Comparison of ENCODE assay signal across 37 cellular contexts in the genomic region with DNA sequence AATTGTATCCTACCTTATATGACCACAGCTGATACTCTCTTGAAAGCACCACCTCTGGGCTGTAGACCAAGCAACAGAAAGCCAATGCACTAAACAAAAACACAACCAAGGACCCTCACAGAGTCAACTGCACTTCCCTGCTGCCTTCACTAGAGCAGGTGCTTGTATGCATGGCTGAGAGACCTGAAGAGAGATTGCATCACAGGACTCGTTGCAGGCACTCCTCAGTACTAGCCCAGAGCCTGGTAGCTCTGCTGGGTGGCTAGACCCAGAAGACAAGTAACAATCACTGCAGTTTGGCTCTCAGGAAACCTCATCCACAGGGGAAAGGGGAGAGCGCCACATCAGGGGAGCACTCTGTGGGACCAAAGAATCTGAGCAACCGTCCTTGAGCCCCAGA.
"Had no signal": no experiment of that assay in that cellular context is flagged by ENCODE, and none has a peak within 500 bp of the region (broad histone marks: within the 10 kb centered on the region; RNA-seq: fewer than 3 reads in every experiment).

No MANE protein-coding gene starts in this region.

- H3K27ac ChIP-seq: ascending aorta, breast epithelium, cardiac muscle cell, VCaP had no signal

- H3K27me3 ChIP-seq: ascending aorta, breast epithelium, cardiac muscle cell had no signal

- H3K9me3 Mint-ChIP-seq: activated naive CD4-positive, alpha-beta T cell treated with anti-CD3 and anti-CD28 coated beads for 36 hours; activated naive CD4-positive, alpha-beta T cell treated with anti-CD3 and anti-CD28 coated beads, Interleukin-2, amount 50 U/mL, for 24 hours; activated naive CD8-positive, alpha-beta T cell treated with anti-CD3 and anti-CD28 coated beads, Interleukin-2, amount 10 ng/mL, durations not matched to agents 7 days and 5 days; activated naive CD8-positive, alpha-beta T cell treated with anti-CD3 and anti-CD28 coated beads, Interleukin-2, amount 50 U/mL, for 24 hours; T-helper 1 cell treated with Interleukin-12 subunit alpha and Interleukin-12 subunit beta and Interleukin-4 antibody, amounts not matched to agents 30 μg/mL and 1 μg/mL, for 36 hours had no signal

- H3K4me3 Mint-ChIP-seq: activated B cell treated with CpG ODN at 0.5 μM for 24 hours; activated CD4-positive, alpha-beta memory T cell treated with anti-CD3 and anti-CD28 coated beads for 36 hours; activated CD4-positive, alpha-beta T cell treated with anti-CD3 and anti-CD28 coated beads, Interleukin-2, amount 10 ng/mL, durations not matched to agents 24 days and 14 days; activated CD8-positive, alpha-beta T cell treated with anti-CD3 and anti-CD28 coated beads for 36 hours; activated naive CD4-positive, alpha-beta T cell treated with anti-CD3 and anti-CD28 coated beads for 36 hours; activated naive CD4-positive, alpha-beta T cell treated with anti-CD3 and anti-CD28 coated beads, Interleukin-2, amount 50 U/mL, for 24 hours; activated naive CD8-positive, alpha-beta T cell; activated naive CD8-positive, alpha-beta T cell treated with anti-CD3 and anti-CD28 coated beads, Interleukin-2, amount 10 ng/mL, durations not matched to agents 7 days and 5 days; activated naive CD8-positive, alpha-beta T cell treated with anti-CD3 and anti-CD28 coated beads, Interleukin-2, amount 50 U/mL, for 24 hours; activated T-cell treated with anti-CD3 and anti-CD28 coated beads, Interleukin-2, amount 50 U/mL, for 4 hours; activated T-cell treated with anti-CD3 and anti-CD28 coated beads, Interleukin-2, amount 50 U/mL, for 72 hours; activated T-helper 1 cell treated with anti-CD3 and anti-CD28 coated beads, Interleukin-12 subunit alpha, Interleukin-12 subunit beta, Interleukin-2, Interleukin-4 antibody, amounts not matched to agents 30 ng/mL and 10 ng/mL and 1 ng/mL, durations not matched to agents 14 hours and 24 hours and 36 hours; activated T-helper 17 cell treated with anti-CD3 and anti-CD28 coated beads, Interleukin-2, amount 50 U/mL, for 72 hours; brain; central memory CD8-positive, alpha-beta T cell; T-helper 1 cell treated with Interleukin-12 subunit alpha and Interleukin-12 subunit beta and Interleukin-4 antibody, amounts not matched to agents 30 μg/mL and 1 μg/mL, for 36 hours; T-helper 2 cell treated with Interferon-gamma antibody and Interleukin-4, amounts not matched to agents 5 μg/mL and 100 μg/mL, for 36 hours had no signal

- H3K4me1 Mint-ChIP-seq: activated B cell treated with CpG ODN at 0.5 μM for 24 hours; activated CD4-positive, alpha-beta T cell treated with anti-CD3 and anti-CD28 coated beads, Interleukin-2, amount 10 ng/mL, durations not matched to agents 24 days and 14 days; activated naive CD4-positive, alpha-beta T cell treated with anti-CD3 and anti-CD28 coated beads, Interleukin-2, amount 50 U/mL, for 24 hours; activated naive CD8-positive, alpha-beta T cell treated with anti-CD3 and anti-CD28 coated beads, Interleukin-2, amount 10 ng/mL, durations not matched to agents 7 days and 5 days; activated naive CD8-positive, alpha-beta T cell treated with anti-CD3 and anti-CD28 coated beads, Interleukin-2, amount 50 U/mL, for 24 hours; activated T-helper 17 cell treated with anti-CD3 and anti-CD28 coated beads, Interleukin-2, amount 50 U/mL, for 72 hours; brain; central memory CD8-positive, alpha-beta T cell had no signal

- DNase-seq: activated B cell treated with CpG ODN at 0.5 μM for 24 hours; activated CD4-positive, alpha-beta memory T cell treated with anti-CD3 and anti-CD28 coated beads for 36 hours; activated CD4-positive, alpha-beta T cell treated with anti-CD3 and anti-CD28 coated beads for 4 hours; activated CD4-positive, alpha-beta T cell treated with anti-CD3 and anti-CD28 coated beads, Interleukin-2, amount 10 ng/mL, durations not matched to agents 24 days and 14 days; activated CD4-positive, alpha-beta T cell treated with anti-CD3 and anti-CD28 coated beads, Interleukin-2, amount 50 U/mL, for 1 hour; activated CD4-positive, alpha-beta T cell treated with anti-CD3 and anti-CD28 coated beads, Interleukin-2, amount 50 U/mL, for 4 hours; activated CD4-positive, CD25-positive, alpha-beta regulatory T cell treated with anti-CD3 and anti-CD28 coated beads, Interleukin-2, amount 50 U/mL, for 72 hours; activated CD8-positive, alpha-beta memory T cell treated with anti-CD3 and anti-CD28 coated beads, Interleukin-2, amount 50 U/mL, for 4 hours; activated CD8-positive, alpha-beta T cell treated with anti-CD3 and anti-CD28 coated beads for 36 hours; activated gamma-delta T cell treated with Interleukin-2 at 50 U/mL for 16 hours; activated naive CD4-positive, alpha-beta T cell; activated naive CD4-positive, alpha-beta T cell treated with anti-CD3 and anti-CD28 coated beads for 36 hours; activated naive CD8-positive, alpha-beta T cell treated with anti-CD3 and anti-CD28 coated beads, Interleukin-2, amount 10 ng/mL, durations not matched to agents 7 days and 5 days; activated naive CD8-positive, alpha-beta T cell treated with anti-CD3 and anti-CD28 coated beads, Interleukin-2, amount 50 U/mL, for 24 hours; activated T-cell treated with anti-CD3 and anti-CD28 coated beads for 4 hours; activated T-cell treated with anti-CD3 and anti-CD28 coated beads, Interleukin-2, amount 50 U/mL, for 1 hour; activated T-cell treated with anti-CD3 and anti-CD28 coated beads, Interleukin-2, amount 50 U/mL, for 4 hours; activated T-cell treated with anti-CD3 and anti-CD28 coated beads, Interleukin-2, amount 50 U/mL, for 72 hours; amygdala; anterior cingulate cortex; caudate nucleus; cerebellar nuclear complex; T-helper 1 cell; T-helper 2 cell; T-helper 9 cell had no signal

- H3K36me3 ChIP-seq: ascending aorta, breast epithelium, cardiac muscle cell had no signal

- H3K4me3 ChIP-seq: ascending aorta, breast epithelium, cardiac muscle cell had no signal

- ATAC-seq: activated CD8-positive, alpha-beta T cell treated with anti-CD3 and anti-CD28 coated beads for 36 hours; activated naive CD8-positive, alpha-beta T cell treated with anti-CD3 and anti-CD28 coated beads, Interleukin-2, amount 50 U/mL, for 24 hours; activated T-cell treated with anti-CD3 and anti-CD28 coated beads, Interleukin-2, amount 50 U/mL, for 4 hours; activated T-cell treated with anti-CD3 and anti-CD28 coated beads, Interleukin-2, amount 50 U/mL, for 72 hours; activated T-helper 17 cell treated with anti-CD3 and anti-CD28 coated beads, Interleukin-2, amount 50 U/mL, for 72 hours had no signal

- H3K36me3 Mint-ChIP-seq: activated CD4-positive, alpha-beta memory T cell treated with anti-CD3 and anti-CD28 coated beads for 36 hours; activated naive CD4-positive, alpha-beta T cell treated with anti-CD3 and anti-CD28 coated beads, Interleukin-2, amount 50 U/mL, for 24 hours; activated naive CD8-positive, alpha-beta T cell; activated naive CD8-positive, alpha-beta T cell treated with anti-CD3 and anti-CD28 coated beads, Interleukin-2, amount 10 ng/mL, durations not matched to agents 7 days and 5 days; brain had no signal

- H3K27ac Mint-ChIP-seq: activated B cell treated with CpG ODN at 0.5 μM for 24 hours; activated CD4-positive, alpha-beta memory T cell treated with anti-CD3 and anti-CD28 coated beads for 36 hours; activated CD4-positive, alpha-beta T cell treated with anti-CD3 and anti-CD28 coated beads, Interleukin-2, amount 10 ng/mL, durations not matched to agents 24 days and 14 days; activated CD8-positive, alpha-beta T cell treated with anti-CD3 and anti-CD28 coated beads for 36 hours; activated naive CD4-positive, alpha-beta T cell treated with anti-CD3 and anti-CD28 coated beads for 36 hours; activated naive CD4-positive, alpha-beta T cell treated with anti-CD3 and anti-CD28 coated beads, Interleukin-2, amount 50 U/mL, for 24 hours; activated naive CD8-positive, alpha-beta T cell; activated naive CD8-positive, alpha-beta T cell treated with anti-CD3 and anti-CD28 coated beads, Interleukin-2, amount 10 ng/mL, durations not matched to agents 7 days and 5 days; activated naive CD8-positive, alpha-beta T cell treated with anti-CD3 and anti-CD28 coated beads, Interleukin-2, amount 50 U/mL, for 24 hours; activated T-cell treated with anti-CD3 and anti-CD28 coated beads, Interleukin-2, amount 50 U/mL, for 72 hours; activated T-helper 1 cell treated with anti-CD3 and anti-CD28 coated beads, Interleukin-12 subunit alpha, Interleukin-12 subunit beta, Interleukin-2, Interleukin-4 antibody, amounts not matched to agents 30 ng/mL and 10 ng/mL and 1 ng/mL, durations not matched to agents 14 hours and 24 hours and 36 hours; activated T-helper 17 cell treated with anti-CD3 and anti-CD28 coated beads, Interleukin-2, amount 50 U/mL, for 72 hours; brain; T-helper 1 cell treated with Interleukin-12 subunit alpha and Interleukin-12 subunit beta and Interleukin-4 antibody, amounts not matched to agents 30 μg/mL and 1 μg/mL, for 36 hours; T-helper 2 cell treated with Interferon-gamma antibody and Interleukin-4, amounts not matched to agents 5 μg/mL and 100 μg/mL, for 36 hours had no signal

- H3K27me3 Mint-ChIP-seq: activated B cell treated with CpG ODN at 0.5 μM for 24 hours; activated CD4-positive, alpha-beta memory T cell treated with anti-CD3 and anti-CD28 coated beads for 36 hours; activated CD4-positive, alpha-beta T cell treated with anti-CD3 and anti-CD28 coated beads, Interleukin-2, amount 10 ng/mL, durations not matched to agents 24 days and 14 days; activated CD8-positive, alpha-beta T cell treated with anti-CD3 and anti-CD28 coated beads for 36 hours; activated naive CD4-positive, alpha-beta T cell treated with anti-CD3 and anti-CD28 coated beads, Interleukin-2, amount 50 U/mL, for 24 hours; activated naive CD8-positive, alpha-beta T cell; activated naive CD8-positive, alpha-beta T cell treated with anti-CD3 and anti-CD28 coated beads, Interleukin-2, amount 10 ng/mL, durations not matched to agents 7 days and 5 days; activated naive CD8-positive, alpha-beta T cell treated with anti-CD3 and anti-CD28 coated beads, Interleukin-2, amount 50 U/mL, for 24 hours; activated T-helper 17 cell treated with anti-CD3 and anti-CD28 coated beads, Interleukin-2, amount 50 U/mL, for 72 hours; central memory CD8-positive, alpha-beta T cell had no signal

- H3K4me1 ChIP-seq: ascending aorta, breast epithelium had no signal
